ENCODE assay signal across 36 cellular contexts in genomic region chr3:2645001-2645400, GRCh38.
"Had no signal": no experiment of that assay in that cellular context is flagged by ENCODE, and none has a peak within 500 bp of the region (broad histone marks: within the 10 kb centered on the region; RNA-seq: fewer than 3 reads in every experiment).

No MANE protein-coding gene starts in this region.

- H3K27ac ChIP-seq: KMS-11 had no signal

- H3K27me3 ChIP-seq: MG63 had no signal

- H3K36me3 ChIP-seq: MG63 had no signal

- H3K9me3 ChIP-seq: MG63 had no signal

- H3K4me3 ChIP-seq: MG63 had no signal

- H3K4me2 ChIP-seq: KMS-11 had no signal

- DNase-seq: Karpas-422, Kasumi-1, MG63, MM.1S, MV-4-11, NCI-H1048, NCI-H1092, NCI-H1092 treated with DMSO at 0.1 percent for 48 hours, NCI-H1105, NCI-H1105 treated with DMSO at 0.1 percent for 48 hours, NCI-H1417, NCI-H1417 treated with DMSO at 0.1 percent for 48 hours, NCI-H1436, NCI-H1436 treated with DMSO at 0.1 percent for 48 hours, NCI-H146, NCI-H1694, NCI-H1694 treated with DMSO at 0.1 percent for 48 hours, NCI-H187, NCI-H187 treated with DMSO at 0.1 percent for 48 hours, NCI-H1930, NCI-H2029, NCI-H2029 treated with DMSO at 0.1 percent for 48 hours, NCI-H2081, NCI-H2081 treated with DMSO at 0.1 percent for 48 hours, NCI-H2107, NCI-H2171, NCI-H2171 treated with DMSO at 0.1 percent for 48 hours, NCI-H2227 treated with DMSO at 0.1 percent for 48 hours, NCI-H226, NCI-H345, NCI-H446, NCI-H446 treated with DMSO at 0.1 percent for 48 hours, NCI-H510A, NCI-H510A treated with DMSO at 0.1 percent for 48 hours, NCI-H524 had no signal

- H3K9ac ChIP-seq: KMS-11 had no signal
